ENCODE assay signal across 30 cellular contexts in the genomic region with DNA sequence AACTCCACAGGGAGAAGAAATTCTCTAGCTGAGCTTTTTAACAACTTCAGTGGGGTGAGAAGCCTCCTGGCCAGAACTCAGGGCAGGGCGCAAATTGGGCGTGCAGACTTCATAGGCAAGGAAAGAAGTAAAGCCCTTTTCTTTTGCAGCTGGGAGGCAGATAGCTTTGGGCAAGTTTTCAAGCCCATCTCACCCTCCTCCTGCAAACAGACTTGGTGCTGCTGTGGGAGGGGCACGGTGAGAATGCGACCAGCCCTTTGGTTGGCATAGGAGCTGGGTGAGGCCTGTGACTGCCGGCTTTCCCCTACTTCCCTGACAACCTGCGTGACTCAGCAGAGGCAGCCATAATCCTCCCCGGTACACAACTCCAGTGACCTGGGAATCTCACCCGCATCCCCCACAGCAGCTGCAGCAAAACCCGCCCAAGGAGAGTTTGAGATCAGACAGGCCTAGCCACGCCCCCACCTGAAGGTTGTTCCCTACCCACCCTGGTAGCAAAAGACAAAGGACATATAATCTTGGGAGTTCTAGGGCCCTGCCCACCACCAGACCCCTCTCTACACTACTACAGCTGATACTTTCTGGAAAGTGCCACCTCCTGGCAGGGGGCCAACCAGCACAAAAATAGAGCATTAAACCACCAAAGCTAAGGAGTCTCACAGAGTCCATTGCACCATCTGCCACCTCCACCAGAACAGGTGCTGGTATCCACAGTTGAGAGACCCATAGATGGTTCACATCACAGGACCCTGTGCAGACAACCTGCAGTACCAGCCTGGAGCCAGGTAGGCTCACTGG.
"Had no signal": no experiment of that assay in that cellular context is flagged by ENCODE, and none has a peak within 500 bp of the region (broad histone marks: within the 10 kb centered on the region; RNA-seq: fewer than 3 reads in every experiment).

No MANE protein-coding gene starts in this region.

- H3K27me3 ChIP-seq: brain microvascular endothelial cell, colonic mucosa had no signal

- H3K4me1 ChIP-seq: colonic mucosa, esophagus muscularis mucosa, gastroesophageal sphincter, heart right ventricle had no signal

- H3K4me3 Mint-ChIP-seq: activated CD4-positive, alpha-beta memory T cell treated with anti-CD3 and anti-CD28 coated beads, Interleukin-2, amount 10 ng/mL, durations not matched to agents 7 days and 5 days; activated CD4-positive, alpha-beta T cell treated with anti-CD3 and anti-CD28 coated beads, Interleukin-2, amount 10 ng/mL, durations not matched to agents 7 days and 5 days; activated naive CD4-positive, alpha-beta T cell treated with anti-CD3 and anti-CD28 coated beads, Interleukin-2, amount 10 ng/mL, durations not matched to agents 7 days and 5 days; activated naive CD8-positive, alpha-beta T cell treated with anti-CD3 and anti-CD28 coated beads, Interleukin-2, amount 10 ng/mL, durations not matched to agents 7 days and 5 days; activated T-cell treated with anti-CD3 and anti-CD28 coated beads, Interleukin-2, amount 50 U/mL, for 24 hours; activated T-cell treated with anti-CD3 and anti-CD28 coated beads, Interleukin-2, amount 50 U/mL, for 72 hours; WTC11 had no signal

- H3K27ac Mint-ChIP-seq: activated CD4-positive, alpha-beta memory T cell treated with anti-CD3 and anti-CD28 coated beads, Interleukin-2, amount 10 ng/mL, durations not matched to agents 7 days and 5 days; activated CD4-positive, alpha-beta T cell treated with anti-CD3 and anti-CD28 coated beads, Interleukin-2, amount 10 ng/mL, durations not matched to agents 7 days and 5 days; activated naive CD4-positive, alpha-beta T cell treated with anti-CD3 and anti-CD28 coated beads, Interleukin-2, amount 10 ng/mL, durations not matched to agents 7 days and 5 days; activated naive CD4-positive, alpha-beta T cell treated with anti-CD3 and anti-CD28 coated beads, Interleukin-2, amount 50 U/mL, for 72 hours; activated naive CD8-positive, alpha-beta T cell treated with anti-CD3 and anti-CD28 coated beads, Interleukin-2, amount 10 ng/mL, durations not matched to agents 7 days and 5 days; activated T-cell treated with anti-CD3 and anti-CD28 coated beads, Interleukin-2, amount 50 U/mL, for 24 hours; activated T-cell treated with anti-CD3 and anti-CD28 coated beads, Interleukin-2, amount 50 U/mL, for 72 hours; WTC11 had no signal

- H3K27ac ChIP-seq: brain microvascular endothelial cell, colonic mucosa, epithelial cell of prostate, esophagus muscularis mucosa, gastroesophageal sphincter, heart right ventricle, VCaP had no signal

- H3K4me3 ChIP-seq: colonic mucosa, esophagus muscularis mucosa, gastroesophageal sphincter, heart right ventricle had no signal

- ATAC-seq: activated naive CD4-positive, alpha-beta T cell treated with anti-CD3 and anti-CD28 coated beads, Interleukin-2, amount 50 U/mL, for 72 hours; activated T-cell treated with anti-CD3 and anti-CD28 coated beads, Interleukin-2, amount 50 U/mL, for 72 hours; gastroesophageal sphincter; heart right ventricle; WTC11 had no signal

- H3K4me1 Mint-ChIP-seq: activated CD4-positive, alpha-beta memory T cell treated with anti-CD3 and anti-CD28 coated beads, Interleukin-2, amount 10 ng/mL, durations not matched to agents 7 days and 5 days; activated CD4-positive, alpha-beta T cell treated with anti-CD3 and anti-CD28 coated beads, Interleukin-2, amount 10 ng/mL, durations not matched to agents 7 days and 5 days; activated naive CD4-positive, alpha-beta T cell treated with anti-CD3 and anti-CD28 coated beads, Interleukin-2, amount 10 ng/mL, durations not matched to agents 7 days and 5 days; activated naive CD8-positive, alpha-beta T cell treated with anti-CD3 and anti-CD28 coated beads, Interleukin-2, amount 10 ng/mL, durations not matched to agents 7 days and 5 days had no signal

- H3K36me3 ChIP-seq: brain microvascular endothelial cell, colonic mucosa, esophagus muscularis mucosa, gastroesophageal sphincter, heart right ventricle had no signal

- FAIRE-seq: astrocyte, endometrium, endothelial cell of umbilical vein, TTC549 had no signal

- H3K27me3 Mint-ChIP-seq: activated naive CD4-positive, alpha-beta T cell treated with anti-CD3 and anti-CD28 coated beads, Interleukin-2, amount 10 ng/mL, durations not matched to agents 7 days and 5 days had no signal

- H3K9me3 ChIP-seq: colonic mucosa had no signal

- DNase-seq: activated CD4-positive, alpha-beta memory T cell treated with anti-CD3 and anti-CD28 coated beads, Interleukin-2, amount 10 ng/mL, durations not matched to agents 7 days and 5 days; activated CD4-positive, alpha-beta T cell treated with anti-CD3 and anti-CD28 coated beads for 1 hour; activated CD4-positive, alpha-beta T cell treated with anti-CD3 and anti-CD28 coated beads for 4 hours; activated CD4-positive, alpha-beta T cell treated with anti-CD3 and anti-CD28 coated beads, Interleukin-2, amount 10 ng/mL, durations not matched to agents 7 days and 5 days; activated CD4-positive, alpha-beta T cell treated with anti-CD3 and anti-CD28 coated beads, Interleukin-2, amount 50 U/mL, for 4 hours; activated CD8-positive, alpha-beta memory T cell treated with anti-CD3 and anti-CD28 coated beads, Interleukin-2, amount 50 U/mL, for 48 hours; activated gamma-delta T cell; activated naive CD4-positive, alpha-beta T cell; activated naive CD4-positive, alpha-beta T cell treated with anti-CD3 and anti-CD28 coated beads, Interleukin-2, amount 10 ng/mL, durations not matched to agents 7 days and 5 days; activated naive CD8-positive, alpha-beta T cell treated with anti-CD3 and anti-CD28 coated beads, Interleukin-2, amount 10 ng/mL, durations not matched to agents 7 days and 5 days; activated T-cell treated with anti-CD3 and anti-CD28 coated beads for 4 hours; activated T-cell treated with anti-CD3 and anti-CD28 coated beads, Interleukin-2, amount 50 U/mL, for 24 hours; activated T-cell treated with anti-CD3 and anti-CD28 coated beads, Interleukin-2, amount 50 U/mL, for 72 hours; brain microvascular endothelial cell; caudate nucleus; colonic mucosa; effector CD8-positive, alpha-beta T cell; foreskin melanocyte; heart right ventricle; T-helper 2 cell had no signal

- H3K9me3 Mint-ChIP-seq: activated CD4-positive, alpha-beta memory T cell treated with anti-CD3 and anti-CD28 coated beads, Interleukin-2, amount 10 ng/mL, durations not matched to agents 7 days and 5 days; activated CD4-positive, alpha-beta T cell treated with anti-CD3 and anti-CD28 coated beads, Interleukin-2, amount 10 ng/mL, durations not matched to agents 7 days and 5 days; activated naive CD4-positive, alpha-beta T cell treated with anti-CD3 and anti-CD28 coated beads, Interleukin-2, amount 10 ng/mL, durations not matched to agents 7 days and 5 days; activated naive CD8-positive, alpha-beta T cell treated with anti-CD3 and anti-CD28 coated beads, Interleukin-2, amount 10 ng/mL, durations not matched to agents 7 days and 5 days had no signal

- H3K36me3 Mint-ChIP-seq: activated naive CD4-positive, alpha-beta T cell treated with anti-CD3 and anti-CD28 coated beads, Interleukin-2, amount 10 ng/mL, durations not matched to agents 7 days and 5 days; activated naive CD8-positive, alpha-beta T cell treated with anti-CD3 and anti-CD28 coated beads, Interleukin-2, amount 10 ng/mL, durations not matched to agents 7 days and 5 days had no signal
